8 cellular contexts compared by ENCODE assay signal in genomic region chr2:108587621-108588020, GRCh38. TPM values are rescaled to one million over a fixed set of nuclear protein-coding genes. Genes with fewer than 3 reads are reported as not detected.
DNase-seq lines count a peak whose midpoint lies in the region; ATAC-seq and TF ChIP-seq lines count a peak whose summit lies in the region.

No MANE protein-coding gene starts in this region.

- 16% methylated on average over 5 of the region's 6 CpGs for WGBS in SK-N-SH (ENCODE audit: low lambda C conversion rate)
- no CpG with 5 or more reads among the region's 6 CpGs for WGBS in trophoblast cell (ENCODE audit: extremely low coverage, insufficient coverage, insufficient read length)

- H3K4ac ChIP-seq in trophoblast cell (ENCODE audit: low read depth, low read length), result no peak overlapping the region

- H3K4me1 ChIP-seq in CD8-positive, alpha-beta memory T cell (ENCODE audit: insufficient read depth, low read length), result no peaks in the 10 kb centered on the region
- H3K4me1 ChIP-seq in SK-N-SH (ENCODE audit: control insufficient read depth in 1 of 2, insufficient read depth in 2 of 2, low read depth in 1 of 2, low read length in 1 of 2) (peaks cover 6 to 35% of the 10 kb centered on the region in 2 experiments), trophoblast cell (ENCODE audit: control insufficient read depth in 1 of 2, insufficient read depth in 2 of 2, low read length in 2 of 2) (peaks cover 0 to 10% of the 10 kb centered on the region in 2 experiments)

- H3K4me2 ChIP-seq in SK-N-SH (peak overlapping the region; percentile 43), trophoblast cell (ENCODE audit: low read length) (no peak overlapping the region)

- no peak overlapping the region for H2BK12ac ChIP-seq in trophoblast cell (ENCODE audit: low read length)

- no peak for TF ChIP-seq CTCF in SK-N-SH (IDR thresholded peaks at IDR 0.05)
- no peak for TF ChIP-seq CTCF in fibroblast of pulmonary artery (IDR thresholded peaks at IDR 0.05; ENCODE audit: low read length, missing control alignments)
- TF ChIP-seq CTCF in osteocyte (IDR thresholded peaks at IDR 0.05), result no peak

- H3K27ac ChIP-seq in CD8-positive, alpha-beta memory T cell (ENCODE audit: low read depth, low read length), result peak overlapping the region; percentile 2
- H3K27ac ChIP-seq in SK-N-SH (ENCODE audit: low read depth in 2 of 2, low read length in 1 of 2) (peak overlapping the region; percentile 77 to 89), trophoblast cell (ENCODE audit: low read depth, low read length) (no peak overlapping the region)

- H2AK5ac ChIP-seq in trophoblast cell (ENCODE audit: low read length), result no peak overlapping the region

- no peak overlapping the region for H2BK120ac ChIP-seq in trophoblast cell (ENCODE audit: insufficient read depth, low read length, poor library complexity)

- H2AFZ ChIP-seq in SK-N-SH (ENCODE audit: low read depth) (no peak overlapping the region), trophoblast cell (ENCODE audit: insufficient read depth, low read length, poor library complexity) (no peak overlapping the region)

- H3K36me3 Mint-ChIP-seq in CD8-positive, alpha-beta memory T cell, result no peaks in the 10 kb centered on the region
- H3K36me3 Mint-ChIP-seq in osteocyte (ENCODE audit: unreplicated experiment), result peaks cover 2% of the 10 kb centered on the region

- H3K23ac ChIP-seq in trophoblast cell (ENCODE audit: low read length), result no peak overlapping the region

- CTCF ChIA-PET in CD8-positive, alpha-beta memory T cell (lab: Charles Lee), result no interaction called here
- CTCF ChIA-PET in SK-N-SH (lab: Yijun Ruan, JAX), result interaction anchor here (0.6 to 1.6 kb wide), 4 partner anchors 8 to 49 kb away, joined by 3 to 13 read pairs (median 3); no protein-coding TSS in a partner anchor

- peak overlapping the region in 6 of 8 donors; percentile 42 to 95 (median 72) for H3K27ac Mint-ChIP-seq in CD8-positive, alpha-beta memory T cell
- peak overlapping the region; percentile 85 for H3K27ac Mint-ChIP-seq in osteocyte (ENCODE audit: unreplicated experiment)

- H3K14ac ChIP-seq in trophoblast cell (ENCODE audit: low read length), result no peak overlapping the region

- H4K8ac ChIP-seq in trophoblast cell (ENCODE audit: low read depth, low read length), result no peak overlapping the region

- H3K4me1 Mint-ChIP-seq in CD8-positive, alpha-beta memory T cell, result peaks cover 9 to 23% (median 13%) of the 10 kb centered on the region in 3 donors
- H3K4me1 Mint-ChIP-seq in osteocyte (ENCODE audit: unreplicated experiment), result peaks cover 76% of the 10 kb centered on the region

- H2BK5ac ChIP-seq in trophoblast cell (ENCODE audit: low read depth, low read length, poor library complexity), result no peak overlapping the region

- POLR2A ChIA-PET in CD8-positive, alpha-beta memory T cell (lab: Charles Lee), result no interaction called here
- POLR2A ChIA-PET in SK-N-SH (lab: Yijun Ruan, JAX), result no interaction called here

- H3K4me3 Mint-ChIP-seq in CD8-positive, alpha-beta memory T cell, result peak overlapping the region in 1 of 7 donors; percentile 78
- H3K4me3 Mint-ChIP-seq in osteocyte (ENCODE audit: unreplicated experiment), result no peak overlapping the region

- no peaks in the 10 kb centered on the region for H4K20me1 ChIP-seq in SK-N-SH (ENCODE audit: insufficient read depth)

- peaks cover 32% of the 10 kb centered on the region for H3F3A ChIP-seq in SK-N-SH (replicated peaks; ENCODE audit: insufficient read depth)

- peaks cover 96% of the 10 kb centered on the region for H3K79me2 ChIP-seq in SK-N-SH (ENCODE audit: insufficient read depth)
- H3K79me2 ChIP-seq in trophoblast cell (ENCODE audit: control insufficient read depth, insufficient read depth, low read length, poor library complexity), result peaks cover 8% of the 10 kb centered on the region

- H3K79me1 ChIP-seq in trophoblast cell (ENCODE audit: low read length), result no peaks in the 10 kb centered on the region

- H4K12ac ChIP-seq in trophoblast cell (ENCODE audit: low read depth, low read length), result no peak overlapping the region

- DNase-seq in CD8-positive, alpha-beta memory T cell, result no peak
- no peak for DNase-seq in SK-N-SH
- peak; percentile 82 for DNase-seq in fibroblast of pulmonary artery (ENCODE audit: low read depth)
- DNase-seq in osteocyte (ENCODE audit: extremely low spot score, unreplicated experiment), result no peak
- DNase-seq in trophoblast cell, result no peak

- no peaks in the 10 kb centered on the region for H3K9me2 ChIP-seq in SK-N-SH

- peaks cover 0 to 1% of the 10 kb centered on the region in 2 donors for H3K27me3 Mint-ChIP-seq in CD8-positive, alpha-beta memory T cell
- no peaks in the 10 kb centered on the region for H3K27me3 Mint-ChIP-seq in osteocyte (ENCODE audit: unreplicated experiment)

- H3K4me3 ChIP-seq in CD8-positive, alpha-beta memory T cell (ENCODE audit: low read length), result no peak overlapping the region
- no peak overlapping the region for H3K4me3 ChIP-seq in SK-N-SH (ENCODE audit: low read depth in 2 of 2, low read length in 1 of 2)
- no peak overlapping the region for H3K4me3 ChIP-seq in fibroblast of pulmonary artery (replicated peaks; ENCODE audit: low read depth, low read length)
- no peak overlapping the region for H3K4me3 ChIP-seq in trophoblast cell (ENCODE audit: low read depth, low read length)

- no peaks in the 10 kb centered on the region for H3K9me3 Mint-ChIP-seq in CD8-positive, alpha-beta memory T cell
- no peaks in the 10 kb centered on the region for H3K9me3 Mint-ChIP-seq in osteocyte (ENCODE audit: unreplicated experiment)

- no peaks in the 10 kb centered on the region for H3K36me3 ChIP-seq in CD8-positive, alpha-beta memory T cell (ENCODE audit: insufficient read depth, low read length)
- H3K36me3 ChIP-seq in SK-N-SH (replicated peaks in 1 of 2; ENCODE audit: control insufficient read depth in 1 of 2, insufficient read depth in 2 of 2, low read length in 1 of 2) (no peaks in the 10 kb centered on the region), trophoblast cell (ENCODE audit: control insufficient read depth in 1 of 2, insufficient read depth in 2 of 2, low read length in 2 of 2) (no peaks in the 10 kb centered on the region)

- no peak overlapping the region for H3K18ac ChIP-seq in trophoblast cell (ENCODE audit: low read length)

- H4K91ac ChIP-seq in trophoblast cell (ENCODE audit: low read depth, low read length), result no peak overlapping the region

- TF ChIP-seq RAD21 in SK-N-SH (IDR thresholded peaks at IDR 0.05; ENCODE audit: low read length), result no peak

- no peaks in the 10 kb centered on the region for H3K9me3 ChIP-seq in CD8-positive, alpha-beta memory T cell (ENCODE audit: low read length)
- H3K9me3 ChIP-seq in SK-N-SH (no peaks in the 10 kb centered on the region), trophoblast cell (ENCODE audit: insufficient read depth, low read depth, low read length) (no peaks in the 10 kb centered on the region)

- no peaks in the 10 kb centered on the region for H3K27me3 ChIP-seq in CD8-positive, alpha-beta memory T cell (ENCODE audit: insufficient read depth, low read length, poor library complexity, severe bottlenecking)
- H3K27me3 ChIP-seq in SK-N-SH (ENCODE audit: insufficient read depth), result no peaks in the 10 kb centered on the region
- no peaks in the 10 kb centered on the region for H3K27me3 ChIP-seq in trophoblast cell (ENCODE audit: insufficient read depth, low read length)

- peak in 1 of 2 experiments; percentile 82; a peak in 2 of 4 replicates for TF ChIP-seq EP300 in SK-N-SH (IDR thresholded peaks at IDR 0.05; ENCODE audit: borderline replicate concordance in 1 of 2, low read depth in 1 of 2, low read length in 1 of 2)

- H3K9ac ChIP-seq in SK-N-SH, result peak overlapping the region; percentile 15; the same call in 1 of the 2 replicates
- no peak overlapping the region for H3K9ac ChIP-seq in trophoblast cell (ENCODE audit: low read length)

- ATAC-seq in HG03039 (IDR thresholded peaks at IDR 0.05; ENCODE audit: unreplicated experiment), result no peak
- no peak for ATAC-seq in GM18519 (IDR thresholded peaks at IDR 0.05; ENCODE audit: low FRiP score, unreplicated experiment)
- ATAC-seq in GM18867 (IDR thresholded peaks at IDR 0.05; ENCODE audit: unreplicated experiment), result no peak

TF ChIP-seq in SK-N-SH, 30 proteins besides CTCF, POLR2A, EP300 and RAD21 (continues in another document):
- TF ChIP-seq YY1 (IDR thresholded peaks at IDR 0.05; ENCODE audit: low read depth) (no peak), CHD2 (IDR thresholded peaks at IDR 0.05; ENCODE audit: low read length, partially characterized antibody) (no peak), NRF1 (IDR thresholded peaks at IDR 0.05; ENCODE audit: low read depth, low read length) (no peak), NFIC (IDR thresholded peaks at IDR 0.05; ENCODE audit: borderline replicate concordance) (peak; percentile 90), FOXM1 (IDR thresholded peaks at IDR 0.05; ENCODE audit: low read depth) (0 out of 2 replicates have a peak, but pooled peaks have one; percentile 25), MAX (IDR thresholded peaks at IDR 0.05; ENCODE audit: low read depth) (peak; percentile 47; the same call in 1 of the 2 replicates), USF2 (IDR thresholded peaks at IDR 0.05; ENCODE audit: borderline replicate concordance, low read depth, low read length) (no peak), ELF1 (IDR thresholded peaks at IDR 0.05) (no peak), RXRA (IDR thresholded peaks at IDR 0.05; ENCODE audit: borderline replicate concordance, low read depth) (peak; percentile 77; the same call in 1 of the 2 replicates), JUND (IDR thresholded peaks at IDR 0.05) (peak; percentile 68), RCOR1 (IDR thresholded peaks at IDR 0.05; ENCODE audit: low read length) (no peak), TEAD4 (IDR thresholded peaks at IDR 0.05; ENCODE audit: borderline replicate concordance, insufficient read depth) (peak; percentile 55; the same call in 1 of the 2 replicates), EZH2phosphoT487 (IDR thresholded peaks at IDR 0.05; ENCODE audit: borderline replicate concordance, low read depth) (no peak)

RNA-seq across cellular contexts. Expression of gene LIMS1, which starts 53.4 kb away (rescaled TPM):
- 10 to 100 TPM; 59.4 TPM for total RNA-seq in CD8-positive, alpha-beta memory T cell
- polyA plus RNA-seq in CD8-positive, alpha-beta memory T cell, result 80.6 TPM
- polyA plus RNA-seq in SK-N-SH (2012; rRNA removed), result 123 and 131 TPM in 2 replicates
- 93.1 and 107 TPM in 2 replicates for polyA plus RNA-seq in SK-N-SH (2012; cell fraction: cytosol; rRNA removed)
- 104 and 182 TPM in 2 replicates for polyA plus RNA-seq in SK-N-SH (2012; cell fraction: nucleus; rRNA removed)
- 69.6 and 74.4 TPM in 2 replicates for total RNA-seq in osteocyte
- polyA plus RNA-seq in trophoblast cell (2013), result 60.3 and 62.4 TPM in 2 replicates
